Comparison of ENCODE assay signal across 8 cellular contexts in the genomic region with DNA sequence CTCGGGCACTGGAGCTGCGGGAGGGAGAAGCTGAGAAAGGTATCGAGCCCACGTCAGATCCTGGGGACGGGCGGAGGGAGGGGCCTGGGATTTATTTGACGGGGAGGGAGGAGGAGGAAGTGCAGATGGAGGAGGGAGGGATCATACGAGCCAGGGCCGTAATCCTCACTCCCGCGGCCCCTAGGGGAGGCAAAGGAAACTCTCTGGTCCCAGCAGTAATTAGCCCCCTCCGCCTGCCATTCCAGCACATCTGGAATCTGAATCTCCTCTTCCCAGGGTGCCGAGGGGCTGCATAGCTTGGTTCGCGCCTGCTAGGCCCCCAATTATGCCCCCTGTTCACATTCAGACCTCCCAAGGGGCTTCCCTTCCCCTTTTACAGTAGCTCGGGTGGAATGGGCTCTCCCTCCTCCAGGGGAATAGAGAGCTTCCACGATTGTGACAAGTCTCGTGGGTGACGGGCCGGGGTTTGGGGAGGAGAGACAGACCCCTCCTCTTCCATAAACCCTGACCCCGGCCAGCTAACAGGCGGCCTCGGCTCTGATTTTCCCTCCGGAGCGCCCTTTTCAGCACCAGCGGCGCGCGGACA. TPM values are rescaled to one million over a fixed set of nuclear protein-coding genes. Genes with fewer than 3 reads are reported as not detected.
DNase-seq lines count a peak whose midpoint lies in the region; ATAC-seq and TF ChIP-seq lines count a peak whose summit lies in the region.

A gene (minus strand): TSS at position 35 of the 586 bp plus-strand sequence. CDS start 531 bp downstream, outside the sequence.

- H3K4me3 ChIP-seq in AG10803 (ENCODE audit: low read length) (peak within 1 kb of the TSS; percentile 82), H7 (ENCODE audit: insufficient read depth, low read depth, low read length) (peak within 1 kb of the TSS; percentile 80), fibroblast of pulmonary artery (replicated peaks; ENCODE audit: low read depth, low read length) (peak within 1 kb of the TSS; percentile 73), suprapubic skin (peak within 1 kb of the TSS; percentile 65)

- DNase-seq in AG10803 (ENCODE audit: low read depth) = peak; percentile 84
- DNase-seq in H7 = peak; percentile 97
- peak; percentile 97 for DNase-seq in NCI-H345 treated with DMSO at 0.1 percent for 48 hours (lab: John Stamatoyannopoulos, UW; ENCODE audit: unreplicated experiment)
- DNase-seq in activated CD8-positive, alpha-beta T cell treated with anti-CD3 and anti-CD28 coated beads, Interleukin-2, amount 10 ng/mL, durations not matched to agents 7 days and 5 days = peak; percentile 79
- DNase-seq in fibroblast of pulmonary artery (ENCODE audit: low read depth) = peak; percentile 95
- peak in 5 of 10 donors; percentile 49 to 83 (median 71) for DNase-seq in naive thymus-derived CD8-positive, alpha-beta T cell
- DNase-seq in suprapubic skin (ENCODE audit: low spot score in 2 of 2) = peak in 1 of 2 donors; percentile 77
- no peak for DNase-seq in GM10266 (ENCODE audit: extremely low spot score)

- no peaks in the 10 kb centered on the region for H3K9me3 ChIP-seq in suprapubic skin

- no peak for TF ChIP-seq POLR2A in suprapubic skin (IDR thresholded peaks at IDR 0.05)

- H3K9me3 Mint-ChIP-seq in activated CD8-positive, alpha-beta T cell treated with anti-CD3 and anti-CD28 coated beads, Interleukin-2, amount 10 ng/mL, durations not matched to agents 7 days and 5 days (ENCODE audit: insufficient read depth) = no peaks in the 10 kb centered on the region
- H3K9me3 Mint-ChIP-seq in naive thymus-derived CD8-positive, alpha-beta T cell = peaks cover 0 to 1% (median 0%) of the 10 kb centered on the region in 9 donors

- peak within 1 kb of the TSS; percentile 67 for H3K4me3 Mint-ChIP-seq in activated CD8-positive, alpha-beta T cell treated with anti-CD3 and anti-CD28 coated beads, Interleukin-2, amount 10 ng/mL, durations not matched to agents 7 days and 5 days
- peak within 1 kb of the TSS; percentile 29 to 86 (median 72) for H3K4me3 Mint-ChIP-seq in naive thymus-derived CD8-positive, alpha-beta T cell

- CTCF ChIA-PET in activated CD8-positive, alpha-beta T cell treated with anti-CD3 and anti-CD28 coated beads, Interleukin-2, amount 10 ng/mL, durations not matched to agents 7 days and 5 days (lab: Charles Lee) = interaction anchor here (0.7 to 3.1 kb wide), 4 partner anchors 10 to 199 kb away, joined by 3 to 10 read pairs (median 4); a partner anchor contains a TSS

- H3K27me3 ChIP-seq in H7 (ENCODE audit: control insufficient read depth, insufficient read depth, low read length) = no peaks in the 10 kb centered on the region; the same call in 1 of the 2 replicates
- peaks cover 25% of the 10 kb centered on the region for H3K27me3 ChIP-seq in suprapubic skin

- H3K27ac Mint-ChIP-seq in activated CD8-positive, alpha-beta T cell treated with anti-CD3 and anti-CD28 coated beads, Interleukin-2, amount 10 ng/mL, durations not matched to agents 7 days and 5 days = no peak within 1 kb of the TSS
- no peak within 1 kb of the TSS for H3K27ac Mint-ChIP-seq in naive thymus-derived CD8-positive, alpha-beta T cell

- H3K4me1 Mint-ChIP-seq in activated CD8-positive, alpha-beta T cell treated with anti-CD3 and anti-CD28 coated beads, Interleukin-2, amount 10 ng/mL, durations not matched to agents 7 days and 5 days (ENCODE audit: low read depth) = peaks cover 12% of the 10 kb centered on the region
- peaks cover 8 to 30% (median 11%) of the 10 kb centered on the region in 4 donors for H3K4me1 Mint-ChIP-seq in naive thymus-derived CD8-positive, alpha-beta T cell

- POLR2A ChIA-PET in activated CD8-positive, alpha-beta T cell treated with anti-CD3 and anti-CD28 coated beads, Interleukin-2, amount 10 ng/mL, durations not matched to agents 7 days and 5 days (lab: Charles Lee) = interaction anchor here (1.0 kb wide), 1 partner anchor 26 kb away, joined by 7 read pairs; a partner anchor contains a TSS
- POLR2A ChIA-PET in naive thymus-derived CD8-positive, alpha-beta T cell (lab: Charles Lee) = interaction anchor here (0.6 to 3.5 kb wide), 7 partner anchors 9 to 97 kb away, joined by 3 to 17 read pairs (median 5); a partner anchor contains a TSS

- peak; percentile 40 for TF ChIP-seq CTCF in AG10803 (conservative IDR thresholded peaks at IDR 0.05; ENCODE audit: low read length)
- peak; percentile 43 for TF ChIP-seq CTCF in fibroblast of pulmonary artery (IDR thresholded peaks at IDR 0.05; ENCODE audit: low read length, missing control alignments)
- no peak for TF ChIP-seq CTCF in suprapubic skin (IDR thresholded peaks at IDR 0.05)
- no peak for TF ChIP-seq CTCF in GM10266 (IDR thresholded peaks at IDR 0.05; ENCODE audit: control insufficient read depth, insufficient read depth, low read depth, missing control alignments)

- TF ChIP-seq EP300 in suprapubic skin (IDR thresholded peaks at IDR 0.05) = no peak

- 2% methylated on average over 15 of the region's 29 CpGs for WGBS in suprapubic skin

- no peak for ATAC-seq in activated CD8-positive, alpha-beta T cell treated with anti-CD3 and anti-CD28 coated beads, Interleukin-2, amount 10 ng/mL, durations not matched to agents 7 days and 5 days
- ATAC-seq in naive thymus-derived CD8-positive, alpha-beta T cell = peak in 1 of 2 donors; percentile 11

- H3K4me1 ChIP-seq in suprapubic skin = peaks cover 19% of the 10 kb centered on the region

- H3K36me3 ChIP-seq in H7 (replicated peaks; ENCODE audit: control insufficient read depth, insufficient read depth, low read length) (peaks cover 6% of the 10 kb centered on the region), suprapubic skin (no peaks in the 10 kb centered on the region)

- no peaks in the 10 kb centered on the region for H3K36me3 Mint-ChIP-seq in activated CD8-positive, alpha-beta T cell treated with anti-CD3 and anti-CD28 coated beads, Interleukin-2, amount 10 ng/mL, durations not matched to agents 7 days and 5 days (ENCODE audit: low read depth)
- peaks cover 0 to 6% (median 0%) of the 10 kb centered on the region in 3 donors for H3K36me3 Mint-ChIP-seq in naive thymus-derived CD8-positive, alpha-beta T cell

- peaks cover 24% of the 10 kb centered on the region for H3K27me3 Mint-ChIP-seq in activated CD8-positive, alpha-beta T cell treated with anti-CD3 and anti-CD28 coated beads, Interleukin-2, amount 10 ng/mL, durations not matched to agents 7 days and 5 days (ENCODE audit: low read depth)
- H3K27me3 Mint-ChIP-seq in naive thymus-derived CD8-positive, alpha-beta T cell = peaks cover 18 to 41% (median 20%) of the 10 kb centered on the region in 5 donors

- H3K27ac ChIP-seq in suprapubic skin = no peak within 1 kb of the TSS

RNA-seq across cellular contexts. Expression of the gene that starts here (rescaled TPM):
- 47.3 and 59.0 TPM in 2 replicates for total RNA-seq in H7 (2014; rRNA removed; shearing (Covaris generic))
- not detected for total RNA-seq in activated CD8-positive, alpha-beta T cell treated with anti-CD3 and anti-CD28 coated beads, Interleukin-2, amount 10 ng/mL, durations not matched to agents 7 days and 5 days
- under 1 TPM in 1 of 2 experiments, not detected in 1; 0.21 TPM for total RNA-seq in naive thymus-derived CD8-positive, alpha-beta T cell
- polyA plus RNA-seq in naive thymus-derived CD8-positive, alpha-beta T cell = not detected
- 1 to 10 TPM in 3 of 4 donors, under 1 TPM in 1; 0.98 to 2.9 (median 1.2) TPM for total RNA-seq in suprapubic skin

Comparison
In these comparisons a context has a peak if more than half of its experiments do, and no peak if none do; other contexts are left out.
1. RNA of the gene that starts here (total RNA-seq): 47.3 to 59.0 TPM in H7; 0.98 to 2.9 TPM in suprapubic skin, 0.21 TPM in naive thymus-derived CD8-positive, alpha-beta T cell and not detected in activated CD8-positive, alpha-beta T cell treated with anti-CD3 and anti-CD28 coated beads, Interleukin-2, amount 10 ng/mL, durations not matched to agents 7 days and 5 days; every median in the first group is over 10 times any median in the second.
2. Peak in DNase-seq in activated CD8-positive, alpha-beta T cell treated with anti-CD3 and anti-CD28 coated beads, Interleukin-2, amount 10 ng/mL, durations not matched to agents 7 days and 5 days; RNA of the gene not detected or under 1 TPM.
3. CTCF ChIP-seq: peak in AG10803 (single experiment) and fibroblast of pulmonary artery (single experiment); none in suprapubic skin (0 of 2) and GM10266 (single experiment).
4. Peak in every context shown above with its lines, with median percentiles within 50 percentile points of each other: H3K4me3 ChIP-seq.